ENCODE assay signal across 27 cellular contexts in the genomic region with DNA sequence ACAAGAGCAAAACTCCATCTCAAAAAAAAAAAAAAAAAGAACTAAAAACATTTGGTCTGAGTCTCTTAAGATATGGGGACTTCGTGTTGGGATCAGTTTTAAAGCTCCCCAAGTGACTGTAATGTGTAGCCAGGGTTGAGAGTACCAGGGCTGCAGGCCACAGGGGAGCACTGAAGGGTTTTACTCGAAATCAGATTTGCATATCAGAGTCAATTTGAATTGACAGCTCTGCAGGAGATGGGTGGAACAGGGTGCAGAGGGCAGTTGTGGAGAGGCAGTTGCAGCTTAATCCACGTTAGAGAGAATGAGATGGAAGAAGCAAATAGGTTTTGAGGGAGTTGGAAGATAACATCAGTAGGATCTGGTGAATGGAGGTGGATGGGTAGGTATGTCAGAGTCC. TPM values are rescaled to one million over a fixed set of nuclear protein-coding genes. Genes with fewer than 3 reads are reported as not detected.
DNase-seq lines count a peak whose midpoint lies in the region; ATAC-seq and TF ChIP-seq lines count a peak whose summit lies in the region.
"Had no signal": no experiment of that assay in that cellular context is flagged by ENCODE, and none has a peak within 500 bp of the region (broad histone marks: within the 10 kb centered on the region; RNA-seq: fewer than 3 reads in every experiment).

No MANE protein-coding gene starts in this region.

- H3K27ac Mint-ChIP-seq in activated naive CD8-positive, alpha-beta T cell treated with anti-CD3 and anti-CD28 coated beads, Interleukin-2, amount 50 U/mL, for 24 hours, result no peak overlapping the region
- no peak overlapping the region for H3K27ac Mint-ChIP-seq in activated naive CD8-positive, alpha-beta T cell treated with anti-CD3 and anti-CD28 coated beads for 36 hours
- H3K27ac Mint-ChIP-seq in IgD-negative memory B cell (peak overlapping the region; percentile 60 to 95 (median 65)), activated B cell treated with CpG ODN at 0.5 μM for 24 hours (peak overlapping the region; percentile 80)
- H3K27ac Mint-ChIP-seq in stimulated activated memory B cell treated with anti-CD40 and anti-IgM and Interleukin-4, amounts not matched to agents 10 μg/mL and 1 μg/mL and 100 μg/mL, for 72 hours, result peak overlapping the region; percentile 90
- H3K27ac Mint-ChIP-seq: activated CD4-positive, alpha-beta T cell treated with anti-CD3 and anti-CD28 coated beads for 36 hours; activated naive CD4-positive, alpha-beta T cell treated with anti-CD3 and anti-CD28 coated beads, Interleukin-2, amount 50 U/mL, for 72 hours; activated T-helper 2 cell treated with anti-CD3 and anti-CD28 coated beads, Interferon-gamma antibody, Interleukin-2, Interleukin-4, amounts not matched to agents 10 μg/mL and 5 μg/mL and 100 μg/mL, durations not matched to agents 14 hours and 24 hours and 36 hours; nephron had no signal

- TF ChIP-seq CTCF in activated B cell treated with CpG ODN at 0.5 μM for 24 hours (IDR thresholded peaks at IDR 0.05), result no peak

- no peaks in the 10 kb centered on the region for H3K9me3 Mint-ChIP-seq in activated naive CD8-positive, alpha-beta T cell treated with anti-CD3 and anti-CD28 coated beads, Interleukin-2, amount 50 U/mL, for 24 hours
- no peaks in the 10 kb centered on the region for H3K9me3 Mint-ChIP-seq in activated naive CD8-positive, alpha-beta T cell treated with anti-CD3 and anti-CD28 coated beads for 36 hours
- H3K9me3 Mint-ChIP-seq in IgD-negative memory B cell (peaks cover 0 to 2% (median 0%) of the 10 kb centered on the region in 3 donors), activated B cell treated with CpG ODN at 0.5 μM for 24 hours (no peaks in the 10 kb centered on the region)
- H3K9me3 Mint-ChIP-seq in stimulated activated memory B cell treated with anti-CD40 and anti-IgM and Interleukin-4, amounts not matched to agents 10 μg/mL and 1 μg/mL and 100 μg/mL, for 72 hours, result no peaks in the 10 kb centered on the region
- H3K9me3 Mint-ChIP-seq: activated naive CD4-positive, alpha-beta T cell treated with anti-CD3 and anti-CD28 coated beads, Interleukin-2, amount 50 U/mL, for 72 hours; activated T-helper 2 cell treated with anti-CD3 and anti-CD28 coated beads, Interferon-gamma antibody, Interleukin-2, Interleukin-4, amounts not matched to agents 10 μg/mL and 5 μg/mL and 100 μg/mL, durations not matched to agents 14 hours and 24 hours and 36 hours; CD14-positive monocyte; nephron had no signal

- H3K36me3 Mint-ChIP-seq in activated naive CD8-positive, alpha-beta T cell treated with anti-CD3 and anti-CD28 coated beads, Interleukin-2, amount 50 U/mL, for 24 hours (ENCODE audit: low read depth), result no peaks in the 10 kb centered on the region
- H3K36me3 Mint-ChIP-seq in activated naive CD8-positive, alpha-beta T cell treated with anti-CD3 and anti-CD28 coated beads for 36 hours, result peaks cover 4% of the 10 kb centered on the region
- H3K36me3 Mint-ChIP-seq in IgD-negative memory B cell (no peaks in the 10 kb centered on the region), activated B cell treated with CpG ODN at 0.5 μM for 24 hours (ENCODE audit: low read depth) (no peaks in the 10 kb centered on the region)
- peaks cover 7% of the 10 kb centered on the region for H3K36me3 Mint-ChIP-seq in stimulated activated memory B cell treated with anti-CD40 and anti-IgM and Interleukin-4, amounts not matched to agents 10 μg/mL and 1 μg/mL and 100 μg/mL, for 72 hours
- H3K36me3 Mint-ChIP-seq: activated naive CD4-positive, alpha-beta T cell treated with anti-CD3 and anti-CD28 coated beads, Interleukin-2, amount 50 U/mL, for 72 hours had no signal

- no peak for ATAC-seq in activated naive CD8-positive, alpha-beta T cell treated with anti-CD3 and anti-CD28 coated beads, Interleukin-2, amount 50 U/mL, for 24 hours
- peak; percentile 70 for ATAC-seq in activated B cell treated with CpG ODN at 0.5 μM for 24 hours (ENCODE audit: low read depth)
- peak; percentile 79 for ATAC-seq in stimulated activated memory B cell treated with anti-CD40 and anti-IgM and Interleukin-4, amounts not matched to agents 10 μg/mL and 1 μg/mL and 100 μg/mL, for 72 hours
- ATAC-seq: activated CD4-positive, alpha-beta T cell treated with anti-CD3 and anti-CD28 coated beads for 36 hours; activated naive CD4-positive, alpha-beta T cell treated with anti-CD3 and anti-CD28 coated beads, Interleukin-2, amount 50 U/mL, for 72 hours; gastroesophageal sphincter; Panc1; stimulated activated naive CD8-positive, alpha-beta T cell treated with anti-CD3 and anti-CD28 coated beads, Interleukin-15, Interleukin-2, amounts not matched to agents 100 U/mL and 50 U/mL, for 24 hours had no signal

- intact Hi-C loops in activated B cell treated with CpG ODN at 0.5 μM for 24 hours (cut with micrococcal nuclease), result loop anchor here (10.0 kb wide), 1 partner anchor 168 kb away; a partner anchor contains a TSS

- CTCF ChIA-PET in activated B cell treated with CpG ODN at 0.5 μM for 24 hours (lab: Charles Lee), result interaction anchor here (0.7 to 1.6 kb wide), 4 partner anchors 23 to 49 kb away, joined by 3 to 7 read pairs (median 3); a partner anchor contains a TSS

- POLR2A ChIA-PET in activated B cell treated with CpG ODN at 0.5 μM for 24 hours (lab: Charles Lee), result interaction anchor here (0.6 to 7.0 kb wide), 22 partner anchors 9 to 701 kb away, joined by 3 to 145 read pairs (median 5); a partner anchor contains a TSS

- peak overlapping the region; percentile 5 for H3K4me3 Mint-ChIP-seq in activated naive CD8-positive, alpha-beta T cell treated with anti-CD3 and anti-CD28 coated beads, Interleukin-2, amount 50 U/mL, for 24 hours
- H3K4me3 Mint-ChIP-seq in activated naive CD8-positive, alpha-beta T cell treated with anti-CD3 and anti-CD28 coated beads for 36 hours, result no peak overlapping the region
- H3K4me3 Mint-ChIP-seq in IgD-negative memory B cell (peak overlapping the region; percentile 38 to 87 (median 79)), activated B cell treated with CpG ODN at 0.5 μM for 24 hours (peak overlapping the region; percentile 71)
- peak overlapping the region; percentile 55 for H3K4me3 Mint-ChIP-seq in stimulated activated memory B cell treated with anti-CD40 and anti-IgM and Interleukin-4, amounts not matched to agents 10 μg/mL and 1 μg/mL and 100 μg/mL, for 72 hours
- H3K4me3 Mint-ChIP-seq: activated CD4-positive, alpha-beta T cell treated with anti-CD3 and anti-CD28 coated beads for 36 hours; CD14-positive monocyte; nephron had no signal

- H3K4me1 Mint-ChIP-seq in activated naive CD8-positive, alpha-beta T cell treated with anti-CD3 and anti-CD28 coated beads, Interleukin-2, amount 50 U/mL, for 24 hours, result peaks cover 36% of the 10 kb centered on the region
- H3K4me1 Mint-ChIP-seq in activated naive CD8-positive, alpha-beta T cell treated with anti-CD3 and anti-CD28 coated beads for 36 hours, result peaks cover 22% of the 10 kb centered on the region
- H3K4me1 Mint-ChIP-seq in IgD-negative memory B cell (peaks cover 36 to 38% (median 36%) of the 10 kb centered on the region in 3 donors), activated B cell treated with CpG ODN at 0.5 μM for 24 hours (peaks cover 78% of the 10 kb centered on the region)
- peaks cover 61% of the 10 kb centered on the region for H3K4me1 Mint-ChIP-seq in stimulated activated memory B cell treated with anti-CD40 and anti-IgM and Interleukin-4, amounts not matched to agents 10 μg/mL and 1 μg/mL and 100 μg/mL, for 72 hours
- H3K4me1 Mint-ChIP-seq: nephron had no signal

- H3K27me3 Mint-ChIP-seq in activated naive CD8-positive, alpha-beta T cell treated with anti-CD3 and anti-CD28 coated beads, Interleukin-2, amount 50 U/mL, for 24 hours, result no peaks in the 10 kb centered on the region
- H3K27me3 Mint-ChIP-seq in activated naive CD8-positive, alpha-beta T cell treated with anti-CD3 and anti-CD28 coated beads for 36 hours, result no peaks in the 10 kb centered on the region
- H3K27me3 Mint-ChIP-seq in IgD-negative memory B cell, result no peaks in the 10 kb centered on the region
- no peaks in the 10 kb centered on the region for H3K27me3 Mint-ChIP-seq in activated B cell treated with CpG ODN at 0.5 μM for 24 hours
- no peaks in the 10 kb centered on the region for H3K27me3 Mint-ChIP-seq in stimulated activated memory B cell treated with anti-CD40 and anti-IgM and Interleukin-4, amounts not matched to agents 10 μg/mL and 1 μg/mL and 100 μg/mL, for 72 hours
- H3K27me3 Mint-ChIP-seq: activated CD4-positive, alpha-beta T cell treated with anti-CD3 and anti-CD28 coated beads for 36 hours had no signal

- no peak for DNase-seq in activated naive CD8-positive, alpha-beta T cell treated with anti-CD3 and anti-CD28 coated beads, Interleukin-2, amount 50 U/mL, for 24 hours
- no peak for DNase-seq in activated naive CD8-positive, alpha-beta T cell treated with anti-CD3 and anti-CD28 coated beads for 36 hours
- no peak for DNase-seq in activated B cell treated with CpG ODN at 0.5 μM for 24 hours
- DNase-seq in stimulated activated CD4-positive, alpha-beta T cell treated with anti-CD3 and anti-CD28 coated beads, Interleukin-4, amount 100 ng/mL, for 1 hour, result no peak
- no peak for DNase-seq in Ammon's horn (ENCODE audit: low spot score)
- DNase-seq in NCI-H510A (lab: John Stamatoyannopoulos, UW), result no peak
- DNase-seq: activated CD4-positive, alpha-beta T cell treated with anti-CD3 and anti-CD28 coated beads for 36 hours; anterior cingulate cortex; colonic mucosa; effector CD4-positive, alpha-beta T cell; HCEC 1CT; kidney glomerular epithelial cell; midbrain; NCI-H1092 treated with DMSO at 0.1 percent for 48 hours; NCI-H187 treated with DMSO at 0.1 percent for 48 hours; NCI-H2171 treated with DMSO at 0.1 percent for 48 hours; NCI-H524; SHP77 treated with DMSO at 0.1 percent for 48 hours; stimulated activated naive CD8-positive, alpha-beta T cell treated with anti-CD3 and anti-CD28 coated beads, Interleukin-15, Interleukin-2, amounts not matched to agents 100 U/mL and 50 U/mL, for 24 hours had no signal

RNA-seq across cellular contexts. Expression of a gene that starts 20.6 kb away (rescaled TPM):
- total RNA-seq in activated naive CD8-positive, alpha-beta T cell treated with anti-CD3 and anti-CD28 coated beads for 36 hours, result 10 to 100 TPM; 58.5 to 60.6 TPM
- polyA plus RNA-seq in IgD-negative memory B cell, result 100 TPM
- total RNA-seq in activated B cell treated with CpG ODN at 0.5 μM for 24 hours, result 70.2 and 72.6 TPM in 2 replicates

RNA-seq across cellular contexts. Expression of a gene that starts 31.0 kb away (rescaled TPM):
- 1,000 to 10,000 TPM; 1,457 to 1,518 TPM for total RNA-seq in activated naive CD8-positive, alpha-beta T cell treated with anti-CD3 and anti-CD28 coated beads for 36 hours
- polyA plus RNA-seq in IgD-negative memory B cell, result 1,607 TPM
- total RNA-seq in activated B cell treated with CpG ODN at 0.5 μM for 24 hours, result 1,956 and 2,021 TPM in 2 replicates

RNA-seq across cellular contexts. Expression of a gene that starts 55.6 kb away (rescaled TPM):
- 10 to 100 TPM; 89.1 to 92.3 TPM for total RNA-seq in activated naive CD8-positive, alpha-beta T cell treated with anti-CD3 and anti-CD28 coated beads for 36 hours
- 73.6 TPM for polyA plus RNA-seq in IgD-negative memory B cell
- 58.7 and 63.3 TPM in 2 replicates for total RNA-seq in activated B cell treated with CpG ODN at 0.5 μM for 24 hours

Comparison
In these comparisons a context has a peak if more than half of its experiments do, and no peak if none do; other contexts are left out.
1. H3K27ac Mint-ChIP-seq: peak in IgD-negative memory B cell (3 of 3), activated B cell treated with CpG ODN at 0.5 μM for 24 hours (single experiment) and stimulated activated memory B cell treated with anti-CD40 and anti-IgM and Interleukin-4, amounts not matched to agents 10 μg/mL and 1 μg/mL and 100 μg/mL, for 72 hours (single experiment); none in activated naive CD8-positive, alpha-beta T cell treated with anti-CD3 and anti-CD28 coated beads, Interleukin-2, amount 50 U/mL, for 24 hours (single experiment) and activated naive CD8-positive, alpha-beta T cell treated with anti-CD3 and anti-CD28 coated beads for 36 hours (single experiment).